ENCODE assay signal across 21 cellular contexts in the genomic region with DNA sequence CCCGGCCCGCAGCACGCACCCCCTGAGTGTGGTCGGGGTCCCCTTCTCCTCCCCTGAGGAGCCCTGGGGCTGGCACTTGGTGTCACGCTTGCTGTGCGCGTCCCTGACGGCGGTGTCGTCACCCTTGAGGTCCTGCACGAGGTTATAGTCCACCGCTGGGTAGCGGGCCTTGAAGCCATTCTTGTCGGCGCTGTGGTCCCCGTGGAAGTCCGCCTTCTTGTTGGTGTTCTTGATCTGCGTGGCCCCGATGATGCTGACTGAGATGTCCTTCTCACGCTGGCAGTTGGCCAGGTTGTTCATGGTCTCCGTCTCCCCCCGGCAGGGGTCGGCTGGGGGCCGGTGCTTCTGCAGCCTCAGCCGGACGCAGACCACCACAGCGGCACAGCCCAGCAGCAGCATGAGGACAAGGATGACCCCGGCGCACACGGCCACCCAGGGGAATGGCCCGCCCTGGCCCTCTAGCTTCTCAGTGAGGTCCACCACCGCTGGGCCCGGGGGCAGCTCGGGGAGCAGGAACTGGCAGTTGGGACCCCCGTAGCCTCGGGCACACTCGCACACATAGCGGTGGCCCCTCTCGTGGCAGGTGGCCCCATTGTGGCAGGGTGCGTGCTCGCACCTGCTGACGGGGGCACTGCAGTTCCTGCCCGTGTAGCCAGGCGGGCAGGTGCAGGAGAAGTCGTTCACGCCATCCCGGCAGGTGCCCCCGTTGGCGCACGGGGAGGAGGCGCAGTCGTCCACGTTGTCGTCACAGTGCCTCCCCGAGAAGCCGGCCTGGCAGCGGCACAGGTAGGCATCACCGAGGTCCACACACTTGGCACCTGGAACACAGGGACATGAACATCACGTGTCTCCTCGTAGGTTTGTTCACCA. TPM values are rescaled to one million over a fixed set of nuclear protein-coding genes. Genes with fewer than 3 reads are reported as not detected.
A peak's percentile ranks its signal among the peaks of the same experiment; 100 is the strongest.
DNase-seq lines count a peak whose midpoint lies in the region; ATAC-seq, FAIRE-seq and TF ChIP-seq lines count a peak whose summit lies in the region.
"Had no signal": no experiment of that assay in that cellular context is flagged by ENCODE, and none has a peak within 500 bp of the region (broad histone marks: within the 10 kb centered on the region; RNA-seq: fewer than 3 reads in every experiment).

No MANE protein-coding gene starts in this region.

- H3K4me1 ChIP-seq in kidney (ENCODE audit: control insufficient read depth in 1 of 2, insufficient read depth in 1 of 2, low read depth in 1 of 2, low read length in 2 of 2) (peaks cover 8 to 18% of the 10 kb centered on the region in 2 donors), spleen (peaks cover 20 to 70% (median 40%) of the 10 kb centered on the region in 6 donors), colonic mucosa (peaks cover 9% of the 10 kb centered on the region), esophagus muscularis mucosa (peaks cover 20 to 34% (median 27%) of the 10 kb centered on the region in 4 donors)

- POLR2A ChIA-PET in RWPE1 (lab: Yijun Ruan, JAX; ENCODE audit: low non-redundant PET): no interaction called here

- 87 to 96% (median 93%) methylated on average over 42 to 60 of the region's 60 CpGs for WGBS in spleen, 5 donors
- WGBS in esophagus muscularis mucosa: 97% methylated on average over 6 of the region's 60 CpGs

- no peak for TF ChIP-seq EP300 in esophagus muscularis mucosa (IDR thresholded peaks at IDR 0.05)

- H3K4me3 ChIP-seq in kidney (ENCODE audit: low read length in 2 of 2) (no peak overlapping the region), spleen (peak overlapping the region in 4 of 8 donors; percentile 5 to 95 (median 49)), colonic mucosa (no peak overlapping the region), esophagus muscularis mucosa (no peak overlapping the region)
- H3K4me3 ChIP-seq: GM23248, PC-9, SJCRH30 had no signal

- H3K9ac ChIP-seq in kidney (ENCODE audit: low read length in 2 of 2): no peak overlapping the region
- H3K9ac ChIP-seq in colonic mucosa (ENCODE audit: low read depth in 2 of 2, low read length in 2 of 2): no peak overlapping the region
- H3K9ac ChIP-seq: GM23248 had no signal

- H3K27ac ChIP-seq in RWPE1 (peak overlapping the region; percentile 1; the same call in 1 of the 2 replicates), kidney (ENCODE audit: low read depth in 2 of 2, low read length in 2 of 2) (no peak overlapping the region), spleen (peak overlapping the region in 3 of 8 donors; percentile 24 to 82 (median 36)), colonic mucosa (no peak overlapping the region), esophagus muscularis mucosa (replicated peaks in 1 of 4) (no peak overlapping the region)
- H3K27ac ChIP-seq: GM23248, PC-9, SJCRH30 had no signal

- FAIRE-seq in kidney (lab: Jason Lieb, UNC): no peak
- FAIRE-seq: A204.1 had no signal

- DNase-seq in activated effector memory CD4-positive, alpha-beta T cell treated with anti-CD3 and anti-CD28 coated beads, Interleukin-2, amount 50 U/mL, for 16 hours: peak; percentile 58
- DNase-seq in activated effector memory CD4-positive, alpha-beta T cell treated with Interleukin-2 at 50 U/mL for 16 hours: no peak
- DNase-seq in RWPE1 (ENCODE audit: low spot score) (no peak), kidney (peak; percentile 70), spleen (peak; percentile 76), colonic mucosa (no peak), esophagus muscularis mucosa (ENCODE audit: extremely low spot score) (no peak)
- DNase-seq: DMS79 treated with DMSO at 0.1 percent for 48 hours, GM23248, H9, HFFc6, Karpas-422, MV-4-11, NCI-H187, NCI-H2107, NCI-H446 treated with DMSO at 0.1 percent for 48 hours, NCI-H526 treated with DMSO at 0.1 percent for 48 hours, PC-9, SJCRH30 had no signal

- H3K36me3 ChIP-seq in kidney (ENCODE audit: control insufficient read depth in 1 of 2, insufficient read depth in 2 of 2, low read length in 2 of 2) (no peaks in the 10 kb centered on the region), spleen (peaks cover 0 to 71% (median 27%) of the 10 kb centered on the region in 6 donors), colonic mucosa (no peaks in the 10 kb centered on the region), esophagus muscularis mucosa (peaks cover 0 to 40% (median 24%) of the 10 kb centered on the region in 4 donors)

- intact Hi-C loops in kidney (cut with DNase I) (no loop called here), spleen (cut with DNase I; ENCODE audit: low total_unique reads) (no loop called here), colonic mucosa (cut with DNase I) (no loop called here), esophagus muscularis mucosa (cut with DNase I) (no loop called here)

- TF ChIP-seq CTCF in RWPE1 (conservative IDR thresholded peaks at IDR 0.05; ENCODE audit: low read depth) (no peak), kidney (IDR thresholded peaks at IDR 0.05; ENCODE audit: borderline replicate concordance, extremely low read depth, insufficient read depth) (no peak), spleen (IDR thresholded peaks at IDR 0.05 in 8 of 11, conservative IDR thresholded peaks at IDR 0.05 in 3 of 11) (no peak), colonic mucosa (IDR thresholded peaks at IDR 0.05) (no peak), esophagus muscularis mucosa (IDR thresholded peaks at IDR 0.05) (no peak)

- H3K27me3 ChIP-seq in spleen (replicated peaks in 1 of 7) (peaks cover 0 to 65% (median 5%) of the 10 kb centered on the region in 7 donors), colonic mucosa (peaks cover 10% of the 10 kb centered on the region), esophagus muscularis mucosa (peaks cover 0 to 25% (median 6%) of the 10 kb centered on the region in 4 donors)
- H3K27me3 ChIP-seq: SJCRH30 had no signal

- no peak for TF ChIP-seq POLR2A in spleen (IDR thresholded peaks at IDR 0.05)
- no peak for TF ChIP-seq POLR2A in esophagus muscularis mucosa (IDR thresholded peaks at IDR 0.05; ENCODE audit: low read depth)

- H3K9me3 ChIP-seq in kidney (ENCODE audit: control insufficient read depth in 1 of 2, low read length in 2 of 2) (no peaks in the 10 kb centered on the region), spleen (no peaks in the 10 kb centered on the region), colonic mucosa (no peaks in the 10 kb centered on the region), esophagus muscularis mucosa (no peaks in the 10 kb centered on the region)
- H3K9me3 ChIP-seq: SJCRH30 had no signal

- CTCF ChIA-PET in RWPE1 (lab: Yijun Ruan, JAX): no interaction called here

- no peak for ATAC-seq in GM19324 (IDR thresholded peaks at IDR 0.05; ENCODE audit: low FRiP score, unreplicated experiment)

RNA-seq across cellular contexts. Expression of a gene that starts 7.4 kb away (rescaled TPM):
- 11.9 TPM for total RNA-seq in kidney
- 4.5 TPM for polyA plus RNA-seq in kidney (ENCODE audit: insufficient read depth, low read depth, low replicate concordance)
- total RNA-seq in spleen: 100 to 1,000 TPM in 2 of 7 donors, 10 to 100 TPM in 5; 34.7 to 119 (median 79.8) TPM
- 10 to 100 TPM; 12.6 to 30.3 (median 15.0) TPM for polyA plus RNA-seq in spleen
- total RNA-seq in colonic mucosa: 10 to 100 TPM; 16.1 to 26.8 TPM
- total RNA-seq in esophagus muscularis mucosa: 1 to 10 TPM; 3.7 to 8.8 (median 6.6) TPM
- total RNA-seq: PC-9 had no signal

RNA-seq across cellular contexts. Expression of a gene that starts 23.1 kb away (rescaled TPM):
- total RNA-seq in kidney: 34.8 TPM
- 16.5 TPM for polyA plus RNA-seq in kidney (ENCODE audit: insufficient read depth, low read depth, low replicate concordance)
- total RNA-seq in spleen: 10 to 100 TPM; 24.8 to 41.2 (median 27.4) TPM
- 1 to 10 TPM; 7.6 to 8.7 (median 8.5) TPM for polyA plus RNA-seq in spleen
- total RNA-seq in colonic mucosa: 10 to 100 TPM; 25.1 to 28.5 TPM
- 10 to 100 TPM; 28.1 to 49.0 (median 33.7) TPM for total RNA-seq in esophagus muscularis mucosa

Comparison
In these comparisons a context has a peak if more than half of its experiments do, and no peak if none do; other contexts are left out.
1. DNase-seq: peak in activated effector memory CD4-positive, alpha-beta T cell treated with anti-CD3 and anti-CD28 coated beads, Interleukin-2, amount 50 U/mL, for 16 hours (single experiment), kidney (single experiment) and spleen (single experiment); none in activated effector memory CD4-positive, alpha-beta T cell treated with Interleukin-2 at 50 U/mL for 16 hours (single experiment), RWPE1 (single experiment), colonic mucosa (single experiment) and esophagus muscularis mucosa (single experiment).